2 cellular contexts compared by ENCODE assay signal in the genomic region with DNA sequence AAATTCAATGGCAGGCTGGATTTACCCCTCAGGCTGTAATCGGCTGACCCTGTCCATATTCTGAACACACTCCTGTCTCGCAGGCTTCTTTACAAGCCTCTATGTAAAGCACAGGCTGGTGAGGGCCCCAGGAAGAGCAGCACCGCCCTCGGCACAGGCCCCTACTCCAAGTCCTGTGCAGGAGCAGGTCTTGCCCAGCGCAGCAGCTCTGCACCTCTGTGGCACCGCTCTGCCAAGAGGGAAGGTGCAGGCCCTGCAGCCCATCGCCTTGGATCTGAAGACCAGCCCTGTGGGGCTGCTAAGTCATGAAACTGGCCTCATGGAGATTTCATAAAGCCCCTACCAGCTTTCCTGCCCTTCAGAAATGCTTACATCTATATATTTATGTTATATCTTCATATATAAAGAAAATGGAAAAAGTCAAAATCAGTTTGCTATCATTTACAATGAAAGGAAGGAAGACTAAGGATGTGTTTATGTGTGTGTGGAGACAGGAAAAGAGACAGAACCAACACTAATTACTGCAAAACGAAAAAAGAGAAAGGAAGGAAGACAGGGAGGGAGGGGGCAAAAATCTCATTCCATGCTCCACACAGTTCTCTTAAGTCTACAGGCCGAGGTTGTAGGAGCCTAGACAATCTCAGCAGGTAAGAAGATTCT.
TF ChIP-seq lines count a peak whose summit lies in the region.

No MANE protein-coding gene starts in this region.

TF ChIP-seq in H1, 55 proteins besides CTCF, POLR2A, EP300 and RAD21:
- TF ChIP-seq NRF1 (IDR thresholded peaks at IDR 0.05; ENCODE audit: low read depth, low read length) (0 out of 2 replicates have a peak, but pooled peaks have one; percentile 3), POU5F1 (IDR thresholded peaks at IDR 0.05; ENCODE audit: low read depth, low read length) (no peak)

TF ChIP-seq in HEK293T, 16 proteins besides CTCF, POLR2A, EP300 and RAD21:
- TF ChIP-seq, protein P1, sequence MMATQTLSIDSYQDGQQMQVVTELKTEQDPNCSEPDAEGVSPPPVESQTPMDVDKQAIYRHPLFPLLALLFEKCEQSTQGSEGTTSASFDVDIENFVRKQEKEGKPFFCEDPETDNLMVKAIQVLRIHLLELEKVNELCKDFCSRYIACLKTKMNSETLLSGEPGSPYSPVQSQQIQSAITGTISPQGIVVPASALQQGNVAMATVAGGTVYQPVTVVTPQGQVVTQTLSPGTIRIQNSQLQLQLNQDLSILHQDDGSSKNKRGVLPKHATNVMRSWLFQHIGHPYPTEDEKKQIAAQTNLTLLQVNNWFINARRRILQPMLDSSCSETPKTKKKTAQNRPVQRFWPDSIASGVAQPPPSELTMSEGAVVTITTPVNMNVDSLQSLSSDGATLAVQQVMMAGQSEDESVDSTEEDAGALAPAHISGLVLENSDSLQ (IDR thresholded peaks at IDR 0.05) = no peak
